In genomic region chr17:64387545-64388171, GRCh38 we compare ENCODE assay signal across 12 cellular contexts. TPM values are rescaled to one million over a fixed set of nuclear protein-coding genes. Genes with fewer than 3 reads are reported as not detected.
DNase-seq lines count a peak whose midpoint lies in the region; ATAC-seq and TF ChIP-seq lines count a peak whose summit lies in the region.
"Had no signal": no experiment of that assay in that cellular context is flagged by ENCODE, and none has a peak within 500 bp of the region (broad histone marks: within the 10 kb centered on the region; RNA-seq: fewer than 3 reads in every experiment).

No MANE protein-coding gene starts in this region.

- peak overlapping the region in 2 of 5 donors; percentile 10 to 34 for H3K9ac ChIP-seq in subcutaneous abdominal adipose tissue (ENCODE audit: low read length in 5 of 5)

- TF ChIP-seq CTCF in Peyer's patch (IDR thresholded peaks at IDR 0.05): no peak
- no peak for TF ChIP-seq CTCF in breast epithelium (IDR thresholded peaks at IDR 0.05)
- no peak for TF ChIP-seq CTCF in right lobe of liver (IDR thresholded peaks at IDR 0.05)

- H3K9me3 ChIP-seq in Peyer's patch (no peaks in the 10 kb centered on the region), breast epithelium (no peaks in the 10 kb centered on the region), right lobe of liver (no peaks in the 10 kb centered on the region), subcutaneous abdominal adipose tissue (ENCODE audit: control insufficient read depth in 5 of 5, low read length in 5 of 5) (no peaks in the 10 kb centered on the region)

- intact Hi-C loops in breast epithelium (cut with DNase I; ENCODE audit: low total_unique reads): loop anchor here (10.0 kb wide), 1 partner anchor 63 kb away; no protein-coding TSS in a partner anchor
- intact Hi-C loops in right lobe of liver (cut with DNase I): no loop called here

- peak overlapping the region in 2 of 4 donors; percentile 13 to 28 for H3K4me3 ChIP-seq in Peyer's patch
- H3K4me3 ChIP-seq in breast epithelium: peak overlapping the region; percentile 34 to 57 (median 42)
- H3K4me3 ChIP-seq in right lobe of liver: no peak overlapping the region
- H3K4me3 ChIP-seq in subcutaneous abdominal adipose tissue (ENCODE audit: low read depth in 1 of 5, low read length in 5 of 5): peak overlapping the region in 4 of 5 donors; percentile 54 to 74 (median 68)

- DNase-seq in Peyer's patch (peak in 1 of 3 donors; percentile 35), breast epithelium (ENCODE audit: low spot score in 2 of 2) (no peak), right lobe of liver (peak in 2 of 3 donors; percentile 49 to 55), NCI-H774 (lab: John Stamatoyannopoulos, UW) (no peak), NCI-H1092 treated with DMSO at 0.1 percent for 48 hours (lab: John Stamatoyannopoulos, UW) (no peak)
- DNase-seq: Calu3; cerebellar nuclear complex; NCI-H345; stimulated activated naive CD4-positive, alpha-beta T cell treated with Interleukin-2 at 50 U/mL for 16 hours had no signal

- no peaks in the 10 kb centered on the region for H3K27me3 ChIP-seq in Peyer's patch
- no peaks in the 10 kb centered on the region for H3K27me3 ChIP-seq in breast epithelium
- H3K27me3 ChIP-seq in right lobe of liver: no peaks in the 10 kb centered on the region
- no peaks in the 10 kb centered on the region for H3K27me3 ChIP-seq in subcutaneous abdominal adipose tissue (ENCODE audit: control insufficient read depth in 5 of 5, insufficient read depth in 4 of 5, low read length in 5 of 5)

- H3K36me3 ChIP-seq in Peyer's patch (no peaks in the 10 kb centered on the region), breast epithelium (no peaks in the 10 kb centered on the region), right lobe of liver (no peaks in the 10 kb centered on the region), subcutaneous abdominal adipose tissue (ENCODE audit: control insufficient read depth in 5 of 5, insufficient read depth in 5 of 5, low read length in 5 of 5) (peaks cover 0 to 11% (median 6%) of the 10 kb centered on the region in 5 donors)

- ATAC-seq in right lobe of liver (peak in 2 of 4 donors; percentile 19 to 48), HG03571 (IDR thresholded peaks at IDR 0.05; ENCODE audit: unreplicated experiment) (no peak)
- ATAC-seq: activated T-helper 17 cell treated with anti-CD3 and anti-CD28 coated beads, Interleukin-2, amount 50 U/mL, for 72 hours had no signal

- peak overlapping the region in 3 of 4 donors; percentile 2 to 73 (median 48) for H3K27ac ChIP-seq in Peyer's patch
- peak overlapping the region; percentile 60 to 84 for H3K27ac ChIP-seq in breast epithelium
- H3K27ac ChIP-seq in right lobe of liver: peak overlapping the region in 2 of 3 donors; percentile 21
- peak overlapping the region; percentile 68 for H3K27ac ChIP-seq in subcutaneous abdominal adipose tissue (ENCODE audit: low read depth, low read length)

- WGBS in right lobe of liver (ENCODE audit: insufficient coverage, low coverage, low lambda C conversion rate, missing lambda C conversion rate): 70% methylated on average over 4 of the region's 16 CpGs

- H3K4me1 ChIP-seq in Peyer's patch (peaks cover 0 to 9% (median 0%) of the 10 kb centered on the region in 4 donors), breast epithelium (no peaks in the 10 kb centered on the region), right lobe of liver (no peaks in the 10 kb centered on the region), subcutaneous abdominal adipose tissue (ENCODE audit: control insufficient read depth in 5 of 5, insufficient read depth in 5 of 5, low read length in 5 of 5) (peaks cover 0 to 47% (median 9%) of the 10 kb centered on the region in 5 donors)

- TF ChIP-seq POLR2A in Peyer's patch (IDR thresholded peaks at IDR 0.05) (no peak), breast epithelium (IDR thresholded peaks at IDR 0.05) (no peak), right lobe of liver (IDR thresholded peaks at IDR 0.05) (no peak)

RNA-seq across cellular contexts. Expression of gene PECAM1, which starts 3.0 kb away (rescaled TPM):
- total RNA-seq in Peyer's patch: 100 to 1,000 TPM in 1 of 4 donors, 10 to 100 TPM in 2, 1 to 10 TPM in 1; 8.1 to 140 (median 33.9) TPM
- 100 to 1,000 TPM in 2 of 3 donors, 10 to 100 TPM in 1; 85.3 to 181 (median 159) TPM for total RNA-seq in breast epithelium
- total RNA-seq in right lobe of liver: 10 to 100 TPM; 15.9 to 32.9 (median 19.1) TPM
- total RNA-seq: Calu3 had no signal

Comparison
In these comparisons a context has a peak if more than half of its experiments do, and no peak if none do; other contexts are left out.
1. DNase-seq: peak in right lobe of liver (2 of 3); none in breast epithelium (0 of 2), NCI-H774 (single experiment) and NCI-H1092 treated with DMSO at 0.1 percent for 48 hours (single experiment).
2. H3K27ac ChIP-seq: peak in every context shown above with its lines; median percentile 72 in breast epithelium; 68 in subcutaneous abdominal adipose tissue; 48 in Peyer's patch; 21 in right lobe of liver.
3. H3K4me3 ChIP-seq: peak in breast epithelium (3 of 3) and subcutaneous abdominal adipose tissue (4 of 5); none in right lobe of liver (0 of 3).